ENCODE assay signal across 15 cellular contexts in genomic region chr12:101663298-101663697, GRCh38. TPM values are rescaled to one million over a fixed set of nuclear protein-coding genes. Genes with fewer than 3 reads are reported as not detected.
DNase-seq lines count a peak whose midpoint lies in the region; ATAC-seq and TF ChIP-seq lines count a peak whose summit lies in the region.
"Had no signal": no experiment of that assay in that cellular context is flagged by ENCODE, and none has a peak within 500 bp of the region (broad histone marks: within the 10 kb centered on the region; RNA-seq: fewer than 3 reads in every experiment).

No MANE protein-coding gene starts in this region.

- H3K18ac ChIP-seq in H9 (ENCODE audit: insufficient read length, low read depth, low read length) = no peak overlapping the region

- H3T11ph ChIP-seq in H9 (ENCODE audit: low read length) = no peak overlapping the region

- no peak overlapping the region for H3K4ac ChIP-seq in H9 (ENCODE audit: low read depth, low read length)

- H4K5ac ChIP-seq in H9 (ENCODE audit: insufficient read length, low read depth, low read length) = no peak overlapping the region

- no peak overlapping the region for H2AK5ac ChIP-seq in H9 (ENCODE audit: insufficient read length, low read length)

- H2BK15ac ChIP-seq in H9 (ENCODE audit: low read depth, low read length) = no peak overlapping the region

- H3K36me3 Mint-ChIP-seq in H9 (ENCODE audit: insufficient read depth in 1 of 3, low read depth in 3 of 3) (no peaks in the 10 kb centered on the region), endodermal cell (ENCODE audit: low read depth) (no peaks in the 10 kb centered on the region)
- H3K36me3 Mint-ChIP-seq: CD4-positive, alpha-beta memory T cell had no signal

- H3K56ac ChIP-seq in H9 (ENCODE audit: insufficient read length, low read depth, low read length) = no peak overlapping the region

- H3K4me1 Mint-ChIP-seq in H9 = peaks cover 23 to 26% of the 10 kb centered on the region in 2 experiments
- H3K4me1 Mint-ChIP-seq in endodermal cell = no peaks in the 10 kb centered on the region
- H3K4me1 Mint-ChIP-seq: CD4-positive, alpha-beta memory T cell had no signal

- DNase-seq in H9 (no peak), HAP-1 (ENCODE audit: low spot score in 2 of 2) (no peak), endodermal cell (peak; percentile 62), MG63 (no peak)
- DNase-seq: C1 segment of cervical spinal cord; Calu3; CD4-positive, alpha-beta memory T cell; COR-L47; DMS53; DMS79 treated with DMSO at 0.1 percent for 48 hours; GF-D8 had no signal

- H2BK120ac ChIP-seq in H9 (ENCODE audit: low read depth, low read length, poor library complexity, severe bottlenecking) = no peak overlapping the region

- no peak overlapping the region for H3K4me3 Mint-ChIP-seq in H9
- H3K4me3 Mint-ChIP-seq in endodermal cell = no peak overlapping the region
- H3K4me3 Mint-ChIP-seq: CD4-positive, alpha-beta memory T cell; GM23338 had no signal

- TF ChIP-seq CTCF in H9 (conservative IDR thresholded peaks at IDR 0.05) (0 out of 3 replicates have a peak, but pooled peaks have one; percentile 15), endodermal cell (conservative IDR thresholded peaks at IDR 0.05) (no peak)

- H3K23me2 ChIP-seq in H9 (ENCODE audit: insufficient read length, low read depth, low read length, poor library complexity, severe bottlenecking) = no peaks in the 10 kb centered on the region

- H3K27me3 ChIP-seq in H9 (ENCODE audit: insufficient read depth, low read length) (no peaks in the 10 kb centered on the region), HAP-1 (ENCODE audit: low read depth) (no peaks in the 10 kb centered on the region), endodermal cell (ENCODE audit: control insufficient read depth, insufficient read depth, low read length, poor library complexity, severe bottlenecking) (no peaks in the 10 kb centered on the region), MG63 (no peaks in the 10 kb centered on the region)

- no peaks in the 10 kb centered on the region for H3K9me3 ChIP-seq in H9 (ENCODE audit: control insufficient read depth, low read depth, low read length)
- no peaks in the 10 kb centered on the region for H3K9me3 ChIP-seq in HAP-1
- H3K9me3 ChIP-seq in endodermal cell (ENCODE audit: control insufficient read depth, low read length) = no peaks in the 10 kb centered on the region
- H3K9me3 ChIP-seq in MG63 = no peaks in the 10 kb centered on the region

- H2AFZ ChIP-seq in H9 (ENCODE audit: low read length) = no peak overlapping the region
- H2AFZ ChIP-seq: GM23338 had no signal

- ATAC-seq in GM19035 (IDR thresholded peaks at IDR 0.05; ENCODE audit: unreplicated experiment) (no peak), GM18867 (IDR thresholded peaks at IDR 0.05; ENCODE audit: unreplicated experiment) (no peak)
- ATAC-seq: GM23338, HCT116 had no signal

- H3K9ac ChIP-seq in H9 (ENCODE audit: extremely low read depth, insufficient read length, low read length) = no peak overlapping the region
- H3K9ac ChIP-seq in endodermal cell (ENCODE audit: extremely low read depth, low read length, poor library complexity, severe bottlenecking) = no peak overlapping the region

- no peak overlapping the region for H3K14ac ChIP-seq in H9 (ENCODE audit: insufficient read depth, low read length)

- H2BK12ac ChIP-seq in H9 (ENCODE audit: insufficient read length, low read depth, low read length) = no peak overlapping the region

- H3K27me3 Mint-ChIP-seq in H9 (ENCODE audit: low read depth) (no peaks in the 10 kb centered on the region), endodermal cell (ENCODE audit: insufficient read depth) (no peaks in the 10 kb centered on the region)

- H3K4me1 ChIP-seq in H9 (ENCODE audit: insufficient read depth, low read length) (peaks cover 6% of the 10 kb centered on the region; the same call in 1 of the 2 replicates), HAP-1 (peaks cover 46% of the 10 kb centered on the region), endodermal cell (ENCODE audit: control insufficient read depth, insufficient read depth, low read length) (no peaks in the 10 kb centered on the region)

- H3K79me2 ChIP-seq in H9 (ENCODE audit: insufficient read depth, low read length) = no peaks in the 10 kb centered on the region

- H3K27ac Mint-ChIP-seq in H9 (no peak overlapping the region), endodermal cell (no peak overlapping the region)
- H3K27ac Mint-ChIP-seq: CD4-positive, alpha-beta memory T cell; GM23338 had no signal

- no peak overlapping the region for H4K91ac ChIP-seq in H9 (ENCODE audit: insufficient read length, low read depth, low read length)

- no peak overlapping the region for H3K27ac ChIP-seq in H9 (ENCODE audit: insufficient read length, low read depth, low read length)
- H3K27ac ChIP-seq in endodermal cell (ENCODE audit: low read depth, low read length) = no peak overlapping the region

- H2BK5ac ChIP-seq in H9 (ENCODE audit: insufficient read length, low read length) = no peak overlapping the region

- H3K9me3 Mint-ChIP-seq in H9 (no peaks in the 10 kb centered on the region), endodermal cell (no peaks in the 10 kb centered on the region)
- H3K9me3 Mint-ChIP-seq: GM23338 had no signal

- in situ Hi-C loops in HAP-1 (cut with MboI; ENCODE audit: low sequenced_read_pairs) = loop anchor here (5.0 kb wide), 1 partner anchor 34 kb away; the partner anchor contains the start of gene CHPT1

- H3K36me3 ChIP-seq in HAP-1 (replicated peaks) (no peaks in the 10 kb centered on the region), endodermal cell (ENCODE audit: control insufficient read depth, insufficient read depth, low read length) (no peaks in the 10 kb centered on the region), MG63 (no peaks in the 10 kb centered on the region)

- H2BK20ac ChIP-seq in H9 (ENCODE audit: low read depth, low read length, poor library complexity, severe bottlenecking) = no peak overlapping the region

- no peak overlapping the region for H4K8ac ChIP-seq in H9 (replicated peaks; ENCODE audit: insufficient read length, low read depth, low read length)

- H4K20me1 ChIP-seq in H9 (ENCODE audit: control insufficient read depth, insufficient read depth, insufficient read length) = no peaks in the 10 kb centered on the region

- no CpG with 5 or more reads among the region's 6 CpGs for WGBS in H9 (ENCODE audit: extremely low coverage, insufficient read length, low lambda C conversion rate)
- 87% methylated on average over 6 of the region's 6 CpGs; no CpG with 5 or more reads in 1 of the 2 experiments for WGBS in endodermal cell (ENCODE audit: insufficient coverage in 1 of 2, insufficient read length in 1 of 2), 2 experiments

- H3K4me3 ChIP-seq in HAP-1 (peak overlapping the region; percentile 8), endodermal cell (ENCODE audit: low read length) (no peak overlapping the region), MG63 (no peak overlapping the region)
- H3K4me3 ChIP-seq: GM23338 had no signal

- H3K79me1 ChIP-seq in H9 (ENCODE audit: insufficient read depth, low read depth, low read length, poor library complexity, severe bottlenecking) = no peaks in the 10 kb centered on the region

- H3K4me2 ChIP-seq in H9 (ENCODE audit: insufficient read depth, insufficient read length, low read length) = no peak overlapping the region
- H3K4me2 ChIP-seq: GM23338 had no signal

- H3K23ac ChIP-seq in H9 (ENCODE audit: insufficient read length, low read depth, low read length) = no peak overlapping the region

RNA-seq across cellular contexts. Expression of gene CHPT1, which starts 34.1 kb away (rescaled TPM):
- total RNA-seq in H9 (2021) (14.2 and 17.1 TPM in 2 replicates), endodermal cell (10 to 100 TPM; 17.2 to 22.1 TPM)
- 15.6 TPM for polyA plus RNA-seq in endodermal cell (2013, experiment 1 of 2)
- 14.3 TPM for polyA plus RNA-seq in endodermal cell (2013, experiment 2 of 2)
- 41.4 and 48.8 TPM in 2 replicates for total RNA-seq in MG63 (2014; rRNA removed; shearing (Covaris generic); ENCODE audit: low replicate concordance)
